In genomic region chr2:12087671-12088380, GRCh38 we compare ENCODE assay signal across 21 cellular contexts.
DNase-seq lines count a peak whose midpoint lies in the region; ATAC-seq, FAIRE-seq and TF ChIP-seq lines count a peak whose summit lies in the region.
"Had no signal": no experiment of that assay in that cellular context is flagged by ENCODE, and none has a peak within 500 bp of the region (broad histone marks: within the 10 kb centered on the region; RNA-seq: fewer than 3 reads in every experiment).

No MANE protein-coding gene starts in this region.

- no peak for FAIRE-seq in H1 (lab: Jason Lieb, UNC)

- no peak overlapping the region for H2AK5ac ChIP-seq in H1 (ENCODE audit: low read depth, low read length)

- no peak overlapping the region for H3K14ac ChIP-seq in H1 (ENCODE audit: insufficient read length)

- WGBS in GM23248 (ENCODE audit: low coverage in 1 of 2, low lambda C conversion rate in 2 of 2, missing lambda C conversion rate in 2 of 2), 2 experiments, result 82 to 89% methylated on average over 1 of the region's 1 CpG
- 94% methylated on average over 1 of the region's 1 CpG; no CpG with 5 or more reads in 1 of the 2 experiments for WGBS in H1 (ENCODE audit: extremely low coverage in 1 of 2, insufficient coverage in 1 of 2, insufficient read length in 1 of 2, insufficient replicate concordance in 2 of 2, low coverage in 1 of 2, low lambda C conversion rate in 2 of 2, missing lambda C conversion rate in 1 of 2), 2 experiments

- H3K4me3 ChIP-seq in GM23248 (no peak overlapping the region), NB4 (ENCODE audit: low read depth, low read length) (no peak overlapping the region), H1 (ENCODE audit: extremely low read depth in 1 of 4, insufficient read depth in 2 of 4, low read depth in 3 of 4, low read length in 4 of 4) (no peak overlapping the region)
- H3K4me3 ChIP-seq in CD8-positive, alpha-beta T cell (ENCODE audit: low read depth, low read length), result no peak overlapping the region
- H3K4me3 ChIP-seq: neural progenitor cell, testis had no signal

- H3F3A ChIP-seq in GM23248 (ENCODE audit: insufficient read depth), result no peaks in the 10 kb centered on the region

- H3K9ac ChIP-seq in GM23248, result no peak overlapping the region
- no peak overlapping the region for H3K9ac ChIP-seq in H1 (replicated peaks in 1 of 4; ENCODE audit: extremely low read depth in 1 of 4, low read depth in 3 of 4, low read length in 3 of 4)
- H3K9ac ChIP-seq: neural progenitor cell had no signal

- peak overlapping the region; percentile 51; the same call in 1 of the 2 replicates for H2BK20ac ChIP-seq in H1 (ENCODE audit: low read length)

- TF ChIP-seq EP300 in H1 (IDR thresholded peaks at IDR 0.05; ENCODE audit: borderline replicate concordance in 1 of 2, low read depth in 2 of 2, low read length in 2 of 2), result no peak

- H2BK5ac ChIP-seq in H1 (ENCODE audit: low read depth, low read length), result no peak overlapping the region

- TF ChIP-seq CTCF in NB4 (IDR thresholded peaks at IDR 0.05; ENCODE audit: low read depth, low read length) (no peak), H1 (IDR thresholded peaks at IDR 0.05; ENCODE audit: control extremely low read depth in 1 of 3, insufficient read depth in 1 of 3, low read depth in 1 of 3, low read length in 3 of 3) (no peak), osteocyte (IDR thresholded peaks at IDR 0.05) (no peak)
- no peak for TF ChIP-seq CTCF in CD8-positive, alpha-beta T cell (IDR thresholded peaks at IDR 0.05)

- H3K4me1 ChIP-seq in GM23248 (ENCODE audit: insufficient read depth) (peaks cover 11% of the 10 kb centered on the region; the same call in 1 of the 2 replicates), H1 (replicated peaks in 1 of 4; ENCODE audit: control insufficient read depth in 3 of 4, insufficient read depth in 4 of 4, low read length in 3 of 4) (peaks cover 0 to 15% (median 10%) of the 10 kb centered on the region in 4 experiments; a peak in 5 of 7 replicates)
- H3K4me1 ChIP-seq in CD8-positive, alpha-beta T cell (ENCODE audit: insufficient read depth, low read length), result no peaks in the 10 kb centered on the region
- H3K4me1 ChIP-seq: neural progenitor cell had no signal

- H3K23me2 ChIP-seq in H1 (ENCODE audit: low read depth, low read length), result no peaks in the 10 kb centered on the region

- H3K79me2 ChIP-seq in GM23248 (ENCODE audit: insufficient read depth) (no peaks in the 10 kb centered on the region), H1 (ENCODE audit: control insufficient read depth in 1 of 2, insufficient read depth in 2 of 2, low read length in 2 of 2) (no peaks in the 10 kb centered on the region)

- no peaks in the 10 kb centered on the region for H3K27me3 Mint-ChIP-seq in osteocyte (ENCODE audit: unreplicated experiment)
- H3K27me3 Mint-ChIP-seq in CD8-positive, alpha-beta T cell (ENCODE audit: low read depth), result no peaks in the 10 kb centered on the region
- H3K27me3 Mint-ChIP-seq: activated naive CD8-positive, alpha-beta T cell treated with anti-CD3 and anti-CD28 coated beads, Interleukin-2, amount 50 U/mL, for 24 hours; central memory CD8-positive, alpha-beta T cell had no signal

- ATAC-seq in CD8-positive, alpha-beta T cell, result no peak
- ATAC-seq in GM18505 (IDR thresholded peaks at IDR 0.05; ENCODE audit: unreplicated experiment), result no peak
- ATAC-seq: activated CD8-positive, alpha-beta T cell treated with anti-CD3 and anti-CD28 coated beads for 36 hours; activated naive CD8-positive, alpha-beta T cell treated with anti-CD3 and anti-CD28 coated beads, Interleukin-2, amount 50 U/mL, for 24 hours; right cardiac atrium had no signal

- H3K27ac ChIP-seq in GM23248, result no peak overlapping the region
- H3K27ac ChIP-seq in H1 (ENCODE audit: low read depth, low read length), result no peak overlapping the region
- no peak overlapping the region for H3K27ac ChIP-seq in CD8-positive, alpha-beta T cell (ENCODE audit: low read depth, low read length)
- H3K27ac ChIP-seq: C4-2B, neural progenitor cell, testis, WERI-Rb-1 had no signal

- CTCF ChIA-PET in H1 (lab: Charles Lee; ENCODE audit: partially characterized antibody), result interaction anchor here (0.8 to 1.0 kb wide), 2 partner anchors 8 to 40 kb away, joined by 3 read pairs; no protein-coding TSS in a partner anchor
- CTCF ChIA-PET in CD8-positive, alpha-beta T cell (lab: Charles Lee), result no interaction called here

- H4K8ac ChIP-seq in H1 (ENCODE audit: extremely low read depth, insufficient read depth, low read length), result no peak overlapping the region

- H3K56ac ChIP-seq in H1 (replicated peaks; ENCODE audit: insufficient read length, low read depth, low read length), result no peak overlapping the region

- H3K27me3 ChIP-seq in GM23248 (replicated peaks; ENCODE audit: insufficient read depth) (no peaks in the 10 kb centered on the region), H1 (replicated peaks in 1 of 4; ENCODE audit: control insufficient read depth in 3 of 4, extremely low read depth in 1 of 4, insufficient read depth in 3 of 4, low read length in 3 of 4) (no peaks in the 10 kb centered on the region)
- no peaks in the 10 kb centered on the region for H3K27me3 ChIP-seq in CD8-positive, alpha-beta T cell (ENCODE audit: insufficient read depth, low read length)
- H3K27me3 ChIP-seq: testis had no signal

- H2AFZ ChIP-seq in GM23248 (no peak overlapping the region), H1 (ENCODE audit: low read length) (peak overlapping the region; percentile 57; the same call in 1 of the 2 replicates)
- H2AFZ ChIP-seq: neural progenitor cell had no signal

- H2BK12ac ChIP-seq in H1 (ENCODE audit: low read depth, low read length), result no peak overlapping the region

- no peak overlapping the region for H3K4me2 ChIP-seq in GM23248 (ENCODE audit: unreplicated experiment)
- no peak overlapping the region for H3K4me2 ChIP-seq in H1 (ENCODE audit: insufficient read depth in 1 of 2, low read depth in 2 of 2, low read length in 2 of 2)
- H3K4me2 ChIP-seq: neural progenitor cell had no signal

- no peak for TF ChIP-seq POLR2A in NB4 (IDR thresholded peaks at IDR 0.05; ENCODE audit: extremely low read depth, insufficient read length)
- TF ChIP-seq POLR2A in H1 (IDR thresholded peaks at IDR 0.05; ENCODE audit: control extremely low read depth in 1 of 2, low read depth in 2 of 2, low read length in 2 of 2), result no peak
- no peak for TF ChIP-seq POLR2A in GM18505 (IDR thresholded peaks at IDR 0.05; ENCODE audit: borderline replicate concordance, extremely low read depth, insufficient read depth, insufficient read length)

- no peaks in the 10 kb centered on the region for H3K9me3 ChIP-seq in GM23248 (ENCODE audit: low read depth)
- H3K9me3 ChIP-seq in H1 (ENCODE audit: insufficient read depth in 2 of 2, low read depth in 1 of 2, low read length in 1 of 2), result no peaks in the 10 kb centered on the region; a peak in 1 of 4 replicates
- H3K9me3 ChIP-seq in CD8-positive, alpha-beta T cell (ENCODE audit: low read length), result no peaks in the 10 kb centered on the region
- H3K9me3 ChIP-seq: testis had no signal

- no peak overlapping the region for H3K18ac ChIP-seq in H1 (ENCODE audit: extremely low read depth, low read length)

- H3K36me3 ChIP-seq in GM23248 (ENCODE audit: low read depth), result no peaks in the 10 kb centered on the region
- no peaks in the 10 kb centered on the region for H3K36me3 ChIP-seq in H1 (ENCODE audit: control insufficient read depth in 2 of 4, insufficient read depth in 4 of 4, low read length in 3 of 4)
- H3K36me3 ChIP-seq in CD8-positive, alpha-beta T cell (ENCODE audit: insufficient read depth, low read length), result no peaks in the 10 kb centered on the region
- H3K36me3 ChIP-seq: neural progenitor cell, WERI-Rb-1 had no signal

- no peaks in the 10 kb centered on the region for H3K9me2 ChIP-seq in GM23248 (ENCODE audit: insufficient read depth)

- H3K36me3 Mint-ChIP-seq in osteocyte (ENCODE audit: unreplicated experiment), result no peaks in the 10 kb centered on the region
- no peaks in the 10 kb centered on the region for H3K36me3 Mint-ChIP-seq in CD8-positive, alpha-beta T cell
- H3K36me3 Mint-ChIP-seq: neural progenitor cell had no signal

- no peak overlapping the region for H4K5ac ChIP-seq in H1 (ENCODE audit: insufficient read length, low read depth, low read length)

- peak; percentile 86 for DNase-seq in GM23248
- DNase-seq in NB4 (ENCODE audit: low read depth), result peak; percentile 16
- DNase-seq in H1 (ENCODE audit: low read depth in 1 of 2, low spot score in 2 of 2), result no peak
- peak; percentile 13 for DNase-seq in osteocyte (ENCODE audit: extremely low spot score, unreplicated experiment)
- no peak for DNase-seq in CD8-positive, alpha-beta T cell
- DNase-seq in activated CD8-positive, alpha-beta memory T cell treated with anti-CD3 and anti-CD28 coated beads for 24 hours, result no peak
- DNase-seq: activated CD8-positive, alpha-beta T cell treated with anti-CD3 and anti-CD28 coated beads for 36 hours; activated naive CD8-positive, alpha-beta T cell treated with anti-CD3 and anti-CD28 coated beads, Interleukin-2, amount 50 U/mL, for 24 hours; DMS53; immature natural killer cell; KBM-7; mesendoderm; NCI-H446 treated with DMSO at 0.1 percent for 48 hours; right cardiac atrium; testis; WERI-Rb-1 had no signal

- H4K20me1 ChIP-seq in GM23248 (ENCODE audit: insufficient read depth), result no peaks in the 10 kb centered on the region
- H4K20me1 ChIP-seq in H1 (replicated peaks in 1 of 2; ENCODE audit: control insufficient read depth in 1 of 2, insufficient read depth in 2 of 2, low read length in 2 of 2), result no peaks in the 10 kb centered on the region

- H2BK15ac ChIP-seq in H1 (ENCODE audit: low read length), result no peak overlapping the region

- no peak overlapping the region for H2BK120ac ChIP-seq in H1 (replicated peaks; ENCODE audit: low read depth, low read length)

- H3K4ac ChIP-seq in H1 (replicated peaks; ENCODE audit: insufficient read length, low read depth, low read length), result no peak overlapping the region

- intact Hi-C loops in CD8-positive, alpha-beta T cell (cut with DNase I, micrococcal nuclease), result no loop called here

- no peak overlapping the region for H4K91ac ChIP-seq in H1 (replicated peaks; ENCODE audit: insufficient read length, low read length)

- no peak for TF ChIP-seq RAD21 in H1 (IDR thresholded peaks at IDR 0.05 in 1 of 2, conservative IDR thresholded peaks at IDR 0.05 in 1 of 2; ENCODE audit: low read depth in 2 of 2, low read length in 2 of 2)

- no peaks in the 10 kb centered on the region for H3K79me1 ChIP-seq in H1 (ENCODE audit: low read depth, low read length)

- no peak overlapping the region for H3K23ac ChIP-seq in H1 (ENCODE audit: insufficient read length)

- peaks cover 5% of the 10 kb centered on the region for H3K9me3 Mint-ChIP-seq in osteocyte (ENCODE audit: unreplicated experiment)
- H3K9me3 Mint-ChIP-seq in CD8-positive, alpha-beta T cell, result no peaks in the 10 kb centered on the region
- H3K9me3 Mint-ChIP-seq: activated CD8-positive, alpha-beta T cell treated with anti-CD3 and anti-CD28 coated beads for 36 hours; activated naive CD8-positive, alpha-beta T cell treated with anti-CD3 and anti-CD28 coated beads, Interleukin-2, amount 50 U/mL, for 24 hours; activated T-helper 1 cell treated with anti-CD3 and anti-CD28 coated beads, Interleukin-12 subunit alpha, Interleukin-12 subunit beta, Interleukin-2, Interleukin-4 antibody, amounts not matched to agents 30 ng/mL and 10 ng/mL and 1 ng/mL, durations not matched to agents 14 hours and 24 hours and 36 hours; central memory CD8-positive, alpha-beta T cell; immature natural killer cell; neural progenitor cell had no signal

- peaks cover 56% of the 10 kb centered on the region for H3K4me1 Mint-ChIP-seq in osteocyte (ENCODE audit: unreplicated experiment)
- peaks cover 7% of the 10 kb centered on the region for H3K4me1 Mint-ChIP-seq in CD8-positive, alpha-beta T cell (ENCODE audit: low read depth)

- H3K27ac Mint-ChIP-seq in osteocyte (ENCODE audit: unreplicated experiment), result peak overlapping the region; percentile 28
- H3K27ac Mint-ChIP-seq in CD8-positive, alpha-beta T cell, result no peak overlapping the region
- H3K27ac Mint-ChIP-seq: activated CD8-positive, alpha-beta T cell treated with anti-CD3 and anti-CD28 coated beads for 36 hours; activated naive CD8-positive, alpha-beta T cell treated with anti-CD3 and anti-CD28 coated beads, Interleukin-2, amount 50 U/mL, for 24 hours; activated T-helper 1 cell treated with anti-CD3 and anti-CD28 coated beads, Interleukin-12 subunit alpha, Interleukin-12 subunit beta, Interleukin-2, Interleukin-4 antibody, amounts not matched to agents 30 ng/mL and 10 ng/mL and 1 ng/mL, durations not matched to agents 14 hours and 24 hours and 36 hours; immature natural killer cell; neural progenitor cell had no signal

- H3K4me3 Mint-ChIP-seq in osteocyte (ENCODE audit: unreplicated experiment), result no peak overlapping the region
- no peak overlapping the region for H3K4me3 Mint-ChIP-seq in CD8-positive, alpha-beta T cell
- H3K4me3 Mint-ChIP-seq: activated CD8-positive, alpha-beta T cell treated with anti-CD3 and anti-CD28 coated beads for 36 hours; activated naive CD8-positive, alpha-beta T cell treated with anti-CD3 and anti-CD28 coated beads, Interleukin-2, amount 50 U/mL, for 24 hours; activated T-helper 1 cell treated with anti-CD3 and anti-CD28 coated beads, Interleukin-12 subunit alpha, Interleukin-12 subunit beta, Interleukin-2, Interleukin-4 antibody, amounts not matched to agents 30 ng/mL and 10 ng/mL and 1 ng/mL, durations not matched to agents 14 hours and 24 hours and 36 hours; central memory CD8-positive, alpha-beta T cell; immature natural killer cell; neural progenitor cell had no signal

- POLR2A ChIA-PET in H1 (lab: Charles Lee; ENCODE audit: partially characterized antibody), result no interaction called here
- POLR2A ChIA-PET in CD8-positive, alpha-beta T cell (lab: Charles Lee), result no interaction called here

- in situ Hi-C loops in GM23248 (cut with MboI), result no loop called here

Comparison
In these comparisons a context has a peak if more than half of its experiments do, and no peak if none do; other contexts are left out.
1. DNase-seq: peak in GM23248 (single experiment), NB4 (single experiment) and osteocyte (single experiment); none in H1 (0 of 2), CD8-positive, alpha-beta T cell (0 of 7) and activated CD8-positive, alpha-beta memory T cell treated with anti-CD3 and anti-CD28 coated beads for 24 hours (single experiment).